In the genomic region with DNA sequence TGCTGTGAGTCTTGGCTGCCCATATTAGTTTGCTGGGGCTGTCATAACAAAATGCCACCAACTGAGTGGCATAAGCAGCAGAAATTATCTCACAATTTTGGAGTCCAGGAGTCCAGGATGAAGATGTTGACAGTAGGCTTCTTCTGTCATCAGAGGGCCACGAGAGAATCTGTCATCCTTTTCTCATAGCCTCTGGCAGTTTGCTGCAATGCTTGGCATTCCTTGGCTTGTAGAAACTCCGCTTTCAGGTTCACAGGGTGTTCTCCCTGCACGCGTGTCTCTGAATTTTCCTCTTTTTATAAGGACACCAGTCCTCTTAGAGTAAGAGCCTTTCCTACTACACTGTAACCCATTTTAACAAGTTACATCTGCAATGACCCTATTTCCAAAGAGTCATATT, we compare ENCODE assay signal across 30 cellular contexts.
"Had no signal": no experiment of that assay in that cellular context is flagged by ENCODE, and none has a peak within 500 bp of the region (broad histone marks: within the 10 kb centered on the region; RNA-seq: fewer than 3 reads in every experiment).

No MANE protein-coding gene starts in this region.

- H3K27ac ChIP-seq: brain microvascular endothelial cell, coronary artery, dorsolateral prefrontal cortex, esophagus muscularis mucosa, gastroesophageal sphincter, WERI-Rb-1 had no signal

- H3K27me3 ChIP-seq: brain microvascular endothelial cell, esophagus muscularis mucosa, gastroesophageal sphincter had no signal

- H3K4me3 ChIP-seq: coronary artery, dorsolateral prefrontal cortex, esophagus muscularis mucosa, gastroesophageal sphincter had no signal

- H3K9me3 ChIP-seq: esophagus muscularis mucosa, gastroesophageal sphincter had no signal

- H3K36me3 ChIP-seq: brain microvascular endothelial cell, esophagus muscularis mucosa, gastroesophageal sphincter, WERI-Rb-1 had no signal

- H3K4me1 ChIP-seq: esophagus muscularis mucosa, gastroesophageal sphincter had no signal

- ATAC-seq: activated CD4-positive, CD25-positive, alpha-beta regulatory T cell treated with anti-CD3 and anti-CD28 coated beads, Interleukin-2, amount 50 U/mL, for 24 hours; activated CD8-positive, alpha-beta memory T cell treated with anti-CD3 and anti-CD28 coated beads, Interleukin-2, amount 10 ng/mL, durations not matched to agents 7 days and 5 days; activated CD8-positive, alpha-beta T cell treated with anti-CD3 and anti-CD28 coated beads, Interleukin-2, amount 10 ng/mL, durations not matched to agents 7 days and 5 days; activated naive CD4-positive, alpha-beta T cell treated with anti-CD3 and anti-CD28 coated beads, Interleukin-2, amount 50 U/mL, for 72 hours; gastroesophageal sphincter; T-cell; T-helper 17 cell had no signal

- DNase-seq: activated B cell treated with CpG ODN at 0.5 μM for 24 hours; activated CD4-positive, alpha-beta memory T cell treated with anti-CD3 and anti-CD28 coated beads for 36 hours; activated CD4-positive, alpha-beta T cell treated with anti-CD3 and anti-CD28 coated beads, Interleukin-2, amount 10 ng/mL, durations not matched to agents 24 days and 14 days; activated CD8-positive, alpha-beta memory T cell treated with anti-CD3 and anti-CD28 coated beads, Interleukin-2, amount 10 ng/mL, durations not matched to agents 7 days and 5 days; activated CD8-positive, alpha-beta memory T cell treated with anti-CD3 and anti-CD28 coated beads, Interleukin-2, amount 50 U/mL, for 4 hours; activated CD8-positive, alpha-beta T cell treated with anti-CD3 and anti-CD28 coated beads, Interleukin-2, amount 10 ng/mL, durations not matched to agents 7 days and 5 days; activated gamma-delta T cell; activated naive CD4-positive, alpha-beta T cell; activated naive CD4-positive, alpha-beta T cell treated with anti-CD3 and anti-CD28 coated beads, Interleukin-2, amount 10 ng/mL, durations not matched to agents 7 days and 5 days; activated naive CD8-positive, alpha-beta T cell treated with anti-CD3 and anti-CD28 coated beads, Interleukin-2, amount 10 ng/mL, durations not matched to agents 7 days and 5 days; activated T-cell treated with anti-CD3 and anti-CD28 coated beads, Interleukin-2, amount 50 U/mL, for 1 hour; activated T-cell treated with anti-CD3 and anti-CD28 coated beads, Interleukin-2, amount 50 U/mL, for 48 hours; amniotic stem cell; anterior cingulate cortex; brain microvascular endothelial cell; dorsolateral prefrontal cortex; effector memory CD4-positive, alpha-beta T cell; endodermal cell; erythroblast; foreskin melanocyte; head of caudate nucleus; T-cell; T-helper 17 cell; T1000; WERI-Rb-1 had no signal
